27 cellular contexts compared by ENCODE assay signal in genomic region chrX:148691456-148691855, GRCh38.
"Had no signal": no experiment of that assay in that cellular context is flagged by ENCODE, and none has a peak within 500 bp of the region (broad histone marks: within the 10 kb centered on the region; RNA-seq: fewer than 3 reads in every experiment).

No MANE protein-coding gene starts in this region.

- H3K4me1 Mint-ChIP-seq: activated T-helper 17 cell treated with anti-CD3 and anti-CD28 coated beads, Interleukin-2, amount 50 U/mL, for 72 hours; immature natural killer cell; mesothelial cell of epicardium; natural killer cell; neural progenitor cell had no signal

- DNase-seq: activated CD4-positive, alpha-beta T cell treated with anti-CD3 and anti-CD28 coated beads for 48 hours; activated CD4-positive, alpha-beta T cell treated with anti-CD3 and anti-CD28 coated beads, Interleukin-2, amount 50 U/mL, for 48 hours; activated gamma-delta T cell treated with Interleukin-2 at 50 U/mL for 16 hours; activated naive CD4-positive, alpha-beta T cell treated with anti-CD3 and anti-CD28 coated beads, Interleukin-2, amount 50 U/mL, for 16 hours; activated T-cell treated with anti-CD3 and anti-CD28 coated beads, Interleukin-2, amount 50 U/mL, for 4 hours; amniotic stem cell; dermis blood vessel endothelial cell; effector CD8-positive, alpha-beta T cell; esophagus squamous epithelium; hypothalamus; immature natural killer cell; kidney; natural killer cell; occipital lobe; psoas muscle; spleen; stimulated activated naive CD4-positive, alpha-beta T cell; tibial artery had no signal

- ATAC-seq: activated CD4-positive, CD25-positive, alpha-beta regulatory T cell treated with anti-CD3 and anti-CD28 coated beads, Interleukin-2, amount 50 U/mL, for 24 hours; activated T-cell treated with anti-CD3 and anti-CD28 coated beads, Interleukin-2, amount 50 U/mL, for 4 hours; activated T-helper 17 cell treated with anti-CD3 and anti-CD28 coated beads, Interleukin-2, amount 50 U/mL, for 72 hours; gastroesophageal sphincter; natural killer cell; psoas muscle had no signal

- H3K27me3 Mint-ChIP-seq: activated T-helper 17 cell treated with anti-CD3 and anti-CD28 coated beads, Interleukin-2, amount 50 U/mL, for 72 hours had no signal

- H3K27ac Mint-ChIP-seq: activated T-helper 17 cell treated with anti-CD3 and anti-CD28 coated beads, Interleukin-2, amount 50 U/mL, for 72 hours; immature natural killer cell; mesothelial cell of epicardium; natural killer cell; neural progenitor cell had no signal

- H3K27me3 ChIP-seq: esophagus squamous epithelium, gastroesophageal sphincter, neural progenitor cell, spleen, suprapubic skin, tibial artery had no signal

- H3K27ac ChIP-seq: epithelial cell of prostate, esophagus squamous epithelium, gastroesophageal sphincter, neural progenitor cell, parathyroid adenoma, psoas muscle, spleen, suprapubic skin, tibial artery, VCaP had no signal

- H3K9me3 ChIP-seq: esophagus squamous epithelium, gastroesophageal sphincter, psoas muscle, spleen, suprapubic skin, tibial artery had no signal

- H3K4me3 ChIP-seq: esophagus squamous epithelium, gastroesophageal sphincter, neural progenitor cell, psoas muscle, spleen, suprapubic skin, tibial artery had no signal

- H3K4me1 ChIP-seq: esophagus squamous epithelium, gastroesophageal sphincter, neural progenitor cell, parathyroid adenoma, psoas muscle, spleen, suprapubic skin, tibial artery had no signal

- H3K4me3 Mint-ChIP-seq: activated T-cell treated with anti-CD3 and anti-CD28 coated beads, Interleukin-2, amount 50 U/mL, for 4 hours; activated T-helper 17 cell treated with anti-CD3 and anti-CD28 coated beads, Interleukin-2, amount 50 U/mL, for 72 hours; immature natural killer cell; mesothelial cell of epicardium; natural killer cell; neural progenitor cell had no signal

- H3K36me3 Mint-ChIP-seq: immature natural killer cell, mesothelial cell of epicardium, natural killer cell, neural progenitor cell had no signal

- H3K9me3 Mint-ChIP-seq: activated T-cell treated with anti-CD3 and anti-CD28 coated beads, Interleukin-2, amount 50 U/mL, for 4 hours; activated T-helper 17 cell treated with anti-CD3 and anti-CD28 coated beads, Interleukin-2, amount 50 U/mL, for 72 hours; natural killer cell had no signal
